ENCODE assay signal across 1 cellular context in the genomic region with DNA sequence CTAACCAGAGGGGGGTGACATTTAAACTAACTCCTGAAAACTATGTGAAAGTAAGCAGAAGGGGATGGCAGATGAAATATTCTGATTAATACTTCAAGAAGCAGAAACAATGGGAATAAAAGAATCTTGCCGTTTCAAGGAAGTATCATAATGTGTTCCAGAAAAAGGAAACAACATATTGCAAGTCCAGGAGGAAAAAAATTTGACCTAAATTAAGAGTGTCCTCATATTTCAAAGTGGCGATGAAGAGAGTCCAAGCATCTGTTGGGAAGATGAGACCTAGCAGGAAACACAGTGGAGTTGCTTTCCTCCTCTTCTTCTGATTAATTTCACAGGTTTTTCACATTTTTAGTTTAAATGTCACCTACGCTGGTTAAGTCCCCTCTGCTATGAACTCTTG.
TF ChIP-seq lines count a peak whose summit lies in the region.

No MANE protein-coding gene starts in this region.

TF ChIP-seq in HepG2, 621 proteins besides CTCF, POLR2A, EP300 and RAD21:
- no peak for TF ChIP-seq ZNF432 (CRISPR knock-in tag; IDR thresholded peaks at IDR 0.05; ENCODE audit: borderline replicate concordance)
- no peak for TF ChIP-seq SUZ12 (IDR thresholded peaks at IDR 0.05; ENCODE audit: low read depth, low read length)
- TF ChIP-seq, protein P1, sequence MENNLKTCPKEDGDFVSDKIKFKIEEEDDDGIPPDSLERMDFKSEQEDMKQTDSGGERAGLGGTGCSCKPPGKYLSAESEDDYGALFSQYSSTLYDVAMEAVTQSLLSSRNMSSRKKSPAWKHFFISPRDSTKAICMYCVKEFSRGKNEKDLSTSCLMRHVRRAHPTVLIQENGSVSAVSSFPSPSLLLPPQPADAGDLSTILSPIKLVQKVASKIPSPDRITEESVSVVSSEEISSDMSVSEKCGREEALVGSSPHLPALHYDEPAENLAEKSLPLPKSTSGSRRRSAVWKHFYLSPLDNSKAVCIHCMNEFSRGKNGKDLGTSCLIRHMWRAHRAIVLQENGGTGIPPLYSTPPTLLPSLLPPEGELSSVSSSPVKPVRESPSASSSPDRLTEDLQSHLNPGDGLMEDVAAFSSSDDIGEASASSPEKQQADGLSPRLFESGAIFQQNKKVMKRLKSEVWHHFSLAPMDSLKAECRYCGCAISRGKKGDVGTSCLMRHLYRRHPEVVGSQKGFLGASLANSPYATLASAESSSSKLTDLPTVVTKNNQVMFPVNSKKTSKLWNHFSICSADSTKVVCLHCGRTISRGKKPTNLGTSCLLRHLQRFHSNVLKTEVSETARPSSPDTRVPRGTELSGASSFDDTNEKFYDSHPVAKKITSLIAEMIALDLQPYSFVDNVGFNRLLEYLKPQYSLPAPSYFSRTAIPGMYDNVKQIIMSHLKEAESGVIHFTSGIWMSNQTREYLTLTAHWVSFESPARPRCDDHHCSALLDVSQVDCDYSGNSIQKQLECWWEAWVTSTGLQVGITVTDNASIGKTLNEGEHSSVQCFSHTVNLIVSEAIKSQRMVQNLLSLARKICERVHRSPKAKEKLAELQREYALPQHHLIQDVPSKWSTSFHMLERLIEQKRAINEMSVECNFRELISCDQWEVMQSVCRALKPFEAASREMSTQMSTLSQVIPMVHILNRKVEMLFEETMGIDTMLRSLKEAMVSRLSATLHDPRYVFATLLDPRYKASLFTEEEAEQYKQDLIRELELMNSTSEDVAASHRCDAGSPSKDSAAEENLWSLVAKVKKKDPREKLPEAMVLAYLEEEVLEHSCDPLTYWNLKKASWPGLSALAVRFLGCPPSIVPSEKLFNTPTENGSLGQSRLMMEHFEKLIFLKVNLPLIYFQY (CRISPR knock-in tag; IDR thresholded peaks at IDR 0.05; ENCODE audit: borderline replicate concordance), result no peak
- no peak for TF ChIP-seq TP53 (CRISPR knock-in tag; conservative IDR thresholded peaks at IDR 0.05)
- TF ChIP-seq, protein P2, sequence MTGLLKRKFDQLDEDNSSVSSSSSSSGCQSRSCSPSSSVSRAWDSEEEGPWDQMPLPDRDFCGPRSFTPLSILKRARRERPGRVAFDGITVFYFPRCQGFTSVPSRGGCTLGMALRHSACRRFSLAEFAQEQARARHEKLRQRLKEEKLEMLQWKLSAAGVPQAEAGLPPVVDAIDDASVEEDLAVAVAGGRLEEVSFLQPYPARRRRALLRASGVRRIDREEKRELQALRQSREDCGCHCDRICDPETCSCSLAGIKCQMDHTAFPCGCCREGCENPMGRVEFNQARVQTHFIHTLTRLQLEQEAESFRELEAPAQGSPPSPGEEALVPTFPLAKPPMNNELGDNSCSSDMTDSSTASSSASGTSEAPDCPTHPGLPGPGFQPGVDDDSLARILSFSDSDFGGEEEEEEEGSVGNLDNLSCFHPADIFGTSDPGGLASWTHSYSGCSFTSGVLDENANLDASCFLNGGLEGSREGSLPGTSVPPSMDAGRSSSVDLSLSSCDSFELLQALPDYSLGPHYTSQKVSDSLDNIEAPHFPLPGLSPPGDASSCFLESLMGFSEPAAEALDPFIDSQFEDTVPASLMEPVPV (CRISPR knock-in tag; IDR thresholded peaks at IDR 0.05), result 0 out of 2 replicates have a peak, but pooled peaks have one; percentile 5
- TF ChIP-seq, protein P3, sequence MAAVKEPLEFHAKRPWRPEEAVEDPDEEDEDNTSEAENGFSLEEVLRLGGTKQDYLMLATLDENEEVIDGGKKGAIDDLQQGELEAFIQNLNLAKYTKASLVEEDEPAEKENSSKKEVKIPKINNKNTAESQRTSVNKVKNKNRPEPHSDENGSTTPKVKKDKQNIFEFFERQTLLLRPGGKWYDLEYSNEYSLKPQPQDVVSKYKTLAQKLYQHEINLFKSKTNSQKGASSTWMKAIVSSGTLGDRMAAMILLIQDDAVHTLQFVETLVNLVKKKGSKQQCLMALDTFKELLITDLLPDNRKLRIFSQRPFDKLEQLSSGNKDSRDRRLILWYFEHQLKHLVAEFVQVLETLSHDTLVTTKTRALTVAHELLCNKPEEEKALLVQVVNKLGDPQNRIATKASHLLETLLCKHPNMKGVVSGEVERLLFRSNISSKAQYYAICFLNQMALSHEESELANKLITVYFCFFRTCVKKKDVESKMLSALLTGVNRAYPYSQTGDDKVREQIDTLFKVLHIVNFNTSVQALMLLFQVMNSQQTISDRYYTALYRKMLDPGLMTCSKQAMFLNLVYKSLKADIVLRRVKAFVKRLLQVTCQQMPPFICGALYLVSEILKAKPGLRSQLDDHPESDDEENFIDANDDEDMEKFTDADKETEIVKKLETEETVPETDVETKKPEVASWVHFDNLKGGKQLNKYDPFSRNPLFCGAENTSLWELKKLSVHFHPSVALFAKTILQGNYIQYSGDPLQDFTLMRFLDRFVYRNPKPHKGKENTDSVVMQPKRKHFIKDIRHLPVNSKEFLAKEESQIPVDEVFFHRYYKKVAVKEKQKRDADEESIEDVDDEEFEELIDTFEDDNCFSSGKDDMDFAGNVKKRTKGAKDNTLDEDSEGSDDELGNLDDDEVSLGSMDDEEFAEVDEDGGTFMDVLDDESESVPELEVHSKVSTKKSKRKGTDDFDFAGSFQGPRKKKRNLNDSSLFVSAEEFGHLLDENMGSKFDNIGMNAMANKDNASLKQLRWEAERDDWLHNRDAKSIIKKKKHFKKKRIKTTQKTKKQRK (IDR thresholded peaks at IDR 0.05; ENCODE audit: low read length), result no peak
- TF ChIP-seq, protein P4, sequence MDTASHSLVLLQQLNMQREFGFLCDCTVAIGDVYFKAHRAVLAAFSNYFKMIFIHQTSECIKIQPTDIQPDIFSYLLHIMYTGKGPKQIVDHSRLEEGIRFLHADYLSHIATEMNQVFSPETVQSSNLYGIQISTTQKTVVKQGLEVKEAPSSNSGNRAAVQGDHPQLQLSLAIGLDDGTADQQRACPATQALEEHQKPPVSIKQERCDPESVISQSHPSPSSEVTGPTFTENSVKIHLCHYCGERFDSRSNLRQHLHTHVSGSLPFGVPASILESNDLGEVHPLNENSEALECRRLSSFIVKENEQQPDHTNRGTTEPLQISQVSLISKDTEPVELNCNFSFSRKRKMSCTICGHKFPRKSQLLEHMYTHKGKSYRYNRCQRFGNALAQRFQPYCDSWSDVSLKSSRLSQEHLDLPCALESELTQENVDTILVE (CRISPR knock-in tag; IDR thresholded peaks at IDR 0.05), result no peak
- TF ChIP-seq BRD4 (CRISPR knock-in tag; IDR thresholded peaks at IDR 0.05), result no peak
